ENCODE assay signal across 26 cellular contexts in the genomic region with DNA sequence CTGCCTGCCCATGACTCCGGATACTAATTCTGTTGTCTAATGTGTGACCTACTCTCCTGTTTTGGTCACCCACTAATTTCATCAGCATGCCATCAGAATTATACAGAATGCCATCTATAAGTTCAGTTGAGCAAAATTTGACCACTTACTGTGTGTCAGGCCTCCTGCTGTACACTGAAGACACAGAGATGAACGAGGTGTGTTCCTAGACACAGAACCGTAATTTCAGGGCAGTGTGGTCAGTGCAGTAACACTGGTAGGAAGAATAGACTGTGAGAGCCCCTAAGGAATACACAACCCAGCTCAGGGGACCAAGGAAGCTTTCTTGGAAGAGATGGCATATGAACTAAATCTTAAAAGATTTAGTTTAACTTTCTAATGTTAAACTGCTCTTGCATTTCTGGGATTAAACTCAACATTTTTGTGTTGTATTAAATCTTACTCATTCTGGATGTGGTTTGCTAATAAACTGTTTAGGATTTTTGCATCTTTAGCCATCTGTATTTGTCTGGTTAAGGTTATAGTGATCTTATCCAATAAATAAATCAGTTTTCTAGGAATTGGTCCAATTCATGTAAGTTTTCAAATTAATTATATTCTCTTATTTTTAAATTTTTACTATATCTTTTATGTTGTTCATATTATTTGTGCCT. TPM values are rescaled to one million over a fixed set of nuclear protein-coding genes. Genes with fewer than 3 reads are reported as not detected.
DNase-seq lines count a peak whose midpoint lies in the region; FAIRE-seq and TF ChIP-seq lines count a peak whose summit lies in the region.
"Had no signal": no experiment of that assay in that cellular context is flagged by ENCODE, and none has a peak within 500 bp of the region (broad histone marks: within the 10 kb centered on the region; RNA-seq: fewer than 3 reads in every experiment).

No MANE protein-coding gene starts in this region.

- peaks cover 0 to 37% of the 10 kb centered on the region in 2 experiments for H3K27me3 ChIP-seq in mesenchymal stem cell (ENCODE audit: control insufficient read depth in 1 of 2, insufficient read depth in 1 of 2, low read length in 2 of 2)
- H3K27me3 ChIP-seq: cardiac muscle cell, SJSA1, upper lobe of right lung had no signal

- peaks cover 5% of the 10 kb centered on the region for H3K79me1 ChIP-seq in mesenchymal stem cell (replicated peaks; ENCODE audit: low read length, poor library complexity, severe bottlenecking)

- no peak overlapping the region for H2AFZ ChIP-seq in mesenchymal stem cell (ENCODE audit: low read depth, low read length)
- H2AFZ ChIP-seq: GM23338 had no signal

- in situ Hi-C loops in astrocyte of the spinal cord (cut with HindIII; ENCODE audit: low sequenced_read_pairs): no loop called here

- no peak overlapping the region for H2BK12ac ChIP-seq in mesenchymal stem cell (ENCODE audit: low read length in 2 of 2)

- DNase-seq in AG08395 (ENCODE audit: low spot score) (peak; percentile 36), GM12891 (ENCODE audit: insufficient read length, low spot score) (no peak), astrocyte of the spinal cord (ENCODE audit: low read depth, low spot score) (peak; percentile 1), mesenchymal stem cell (peak; percentile 3), NCI-H524 (lab: John Stamatoyannopoulos, UW) (no peak), NCI-H82 treated with DMSO at 0.1 percent for 48 hours (lab: John Stamatoyannopoulos, UW; ENCODE audit: unreplicated experiment) (no peak), NCI-H524 treated with DMSO at 0.1 percent for 48 hours (lab: John Stamatoyannopoulos, UW) (no peak), coronary artery (ENCODE audit: low spot score) (no peak)
- DNase-seq: activated T-cell treated with anti-CD3 and anti-CD28 coated beads, Interleukin-2, amount 50 U/mL, for 4 hours; adrenal gland; heart right ventricle; Karpas-422; left colon; NCI-H2171; NCI-H526 treated with DMSO at 0.1 percent for 48 hours; spleen; stimulated activated CD4-positive, alpha-beta T cell treated with anti-CD3 and anti-CD28 coated beads, Interleukin-2, amount 100 ng/mL, for 48 hours; substantia nigra; upper lobe of right lung had no signal

- H3K4me3 ChIP-seq in astrocyte of the spinal cord (ENCODE audit: low read depth, low read length) (no peak overlapping the region), mesenchymal stem cell (ENCODE audit: insufficient read depth in 1 of 2, low read depth in 1 of 2, low read length in 2 of 2) (no peak overlapping the region), coronary artery (no peak overlapping the region)
- H3K4me3 ChIP-seq: A549, adrenal gland, cardiac muscle cell, GM23338, heart right ventricle, SJSA1, spleen, upper lobe of right lung had no signal

- H2BK15ac ChIP-seq in mesenchymal stem cell (ENCODE audit: low read depth, poor library complexity, severe bottlenecking): no peak overlapping the region

- H3K4ac ChIP-seq in mesenchymal stem cell (ENCODE audit: low read depth in 1 of 2, low read length in 2 of 2): no peak overlapping the region

- H3K4me2 ChIP-seq in mesenchymal stem cell (ENCODE audit: low read length, poor library complexity, severe bottlenecking): no peak overlapping the region
- H3K4me2 ChIP-seq: A549, GM23338 had no signal

- TF ChIP-seq POLR2A in GM12891 (IDR thresholded peaks at IDR 0.05; ENCODE audit: low read depth, low read length): no peak

- H4K91ac ChIP-seq in mesenchymal stem cell (ENCODE audit: low read length): no peak overlapping the region

- peak; percentile 48 for FAIRE-seq in GM12891 (lab: Jason Lieb, UNC)
- FAIRE-seq: D721Med, endothelial cell of umbilical vein had no signal

- H3K9me3 ChIP-seq in mesenchymal stem cell (ENCODE audit: control insufficient read depth, low read length): peaks cover 9% of the 10 kb centered on the region
- H3K9me3 ChIP-seq: adrenal gland, SJSA1, upper lobe of right lung had no signal

- H3K14ac ChIP-seq in mesenchymal stem cell (ENCODE audit: low read length in 2 of 2): no peak overlapping the region

- TF ChIP-seq CTCF in astrocyte of the spinal cord (IDR thresholded peaks at IDR 0.05; ENCODE audit: low read depth, low read length): no peak
- no peak for TF ChIP-seq CTCF in coronary artery (IDR thresholded peaks at IDR 0.05)

- H3K36me3 ChIP-seq in mesenchymal stem cell (ENCODE audit: control insufficient read depth in 1 of 2, insufficient read depth in 2 of 2, low read depth in 1 of 2, low read length in 2 of 2): peaks cover 0 to 4% of the 10 kb centered on the region in 2 experiments
- H3K36me3 ChIP-seq: adrenal gland, cardiac muscle cell, SJSA1, upper lobe of right lung had no signal

- no peak overlapping the region for H2AK5ac ChIP-seq in mesenchymal stem cell (ENCODE audit: low read length, severe bottlenecking)

- 94% methylated on average over 3 of the region's 3 CpGs for WGBS in mesenchymal stem cell

- peak overlapping the region; percentile 5 for H3K9ac ChIP-seq in mesenchymal stem cell (ENCODE audit: low read length)

- H2BK5ac ChIP-seq in mesenchymal stem cell (ENCODE audit: low read depth, low read length, poor library complexity, severe bottlenecking): no peak overlapping the region

- no peak overlapping the region for H2BK120ac ChIP-seq in mesenchymal stem cell (ENCODE audit: low read depth, low read length)

- H4K8ac ChIP-seq in mesenchymal stem cell (ENCODE audit: low read length): no peak overlapping the region

- H3K23ac ChIP-seq in mesenchymal stem cell (ENCODE audit: low read length in 2 of 2): no peak overlapping the region

- no peak overlapping the region for H3K27ac ChIP-seq in mesenchymal stem cell (ENCODE audit: low read length, poor library complexity, severe bottlenecking)
- no peak overlapping the region for H3K27ac ChIP-seq in coronary artery
- H3K27ac ChIP-seq: A549, adrenal gland, C4-2B, cardiac muscle cell, heart right ventricle, SJSA1, spleen, upper lobe of right lung had no signal

- no peaks in the 10 kb centered on the region for H3K4me1 ChIP-seq in mesenchymal stem cell (ENCODE audit: control insufficient read depth, insufficient read depth, low read depth, low read length)
- H3K4me1 ChIP-seq: A549, adrenal gland, heart right ventricle, spleen, upper lobe of right lung had no signal

- H3K18ac ChIP-seq in mesenchymal stem cell (ENCODE audit: low read depth in 1 of 2, low read length in 2 of 2): no peak overlapping the region

TF ChIP-seq in GM12891, 5 proteins besides CTCF, POLR2A, EP300 and RAD21:
- TF ChIP-seq POU2F2 (IDR thresholded peaks at IDR 0.05; ENCODE audit: low read depth, low read length) (no peak), TAF1 (IDR thresholded peaks at IDR 0.05; ENCODE audit: low read depth, low read length) (no peak), POLR2AphosphoS5 (IDR thresholded peaks at IDR 0.05; ENCODE audit: low read depth, low read length) (no peak), SPI1 (IDR thresholded peaks at IDR 0.05; ENCODE audit: low read depth, low read length) (no peak)
TF ChIP-seq in GM12891: peak in this region for 0.

RNA-seq across cellular contexts. Expression of a gene that starts 34.3 kb away (rescaled TPM):
- 2.4 TPM for polyA plus RNA-seq in GM12891 (2012; ENCODE audit: low read depth, missing spikeins)
- 2.6 TPM for polyA plus RNA-seq in mesenchymal stem cell (2013, experiment 1 of 2)
- 2.6 TPM for polyA plus RNA-seq in mesenchymal stem cell (2013, experiment 2 of 2)

RNA-seq across cellular contexts. Expression of a gene that starts 46.1 kb away (rescaled TPM):
- 38.1 TPM for polyA plus RNA-seq in GM12891 (2012; ENCODE audit: low read depth, missing spikeins)
- polyA plus RNA-seq in mesenchymal stem cell (2013, experiment 1 of 2): 31.2 TPM
- 28.6 TPM for polyA plus RNA-seq in mesenchymal stem cell (2013, experiment 2 of 2)

Comparison
In these comparisons a context has a peak if more than half of its experiments do, and no peak if none do; other contexts are left out.
1. DNase-seq: peak in AG08395 (single experiment), astrocyte of the spinal cord (single experiment) and mesenchymal stem cell (single experiment); none in GM12891 (single experiment), NCI-H524 (0 of 2), NCI-H82 treated with DMSO at 0.1 percent for 48 hours (single experiment), NCI-H524 treated with DMSO at 0.1 percent for 48 hours (single experiment) and coronary artery (single experiment).